In genomic region chr3:15099364-15100098, GRCh38 we compare ENCODE assay signal across 8 cellular contexts. TPM values are rescaled to one million over a fixed set of nuclear protein-coding genes. Genes with fewer than 3 reads are reported as not detected.
DNase-seq lines count a peak whose midpoint lies in the region; ATAC-seq and TF ChIP-seq lines count a peak whose summit lies in the region.

No MANE protein-coding gene starts in this region.

- H2AFZ ChIP-seq in ACC112 (ENCODE audit: low read length, unreplicated experiment): peak overlapping the region; percentile 86

- TF ChIP-seq CTCF in ascending aorta (IDR thresholded peaks at IDR 0.05) (no peak), stomach (IDR thresholded peaks at IDR 0.05) (no peak)

- peaks cover 2% of the 10 kb centered on the region for H3K27me3 Mint-ChIP-seq in IgD-negative memory B cell
- peaks cover 17 to 29% (median 27%) of the 10 kb centered on the region in 3 donors for H3K27me3 Mint-ChIP-seq in immature natural killer cell (ENCODE audit: low read depth in 3 of 3)

- intact Hi-C loops in ascending aorta (cut with DNase I) (loop anchor here (2.0 to 10.0 kb wide), 5 partner anchors 35 to 449 kb away; partner anchors contain the start of genes CAPN7, CCDC174, MRPS25 and NR2C2), stomach (cut with DNase I; ENCODE audit: low total_unique reads) (no loop called here)

- H3K9me3 ChIP-seq in ascending aorta (no peaks in the 10 kb centered on the region), stomach (no peaks in the 10 kb centered on the region)

- H3K79me2 ChIP-seq in ACC112 (ENCODE audit: control insufficient read depth, insufficient read depth, low read length, unreplicated experiment): peaks cover 21% of the 10 kb centered on the region

- H3K36me3 ChIP-seq in ACC112 (ENCODE audit: insufficient read depth, low read length) (no peaks in the 10 kb centered on the region; the same call in 1 of the 2 replicates), ascending aorta (peaks cover 0 to 17% of the 10 kb centered on the region in 2 donors), stomach (peaks cover 17 to 21% (median 19%) of the 10 kb centered on the region in 4 donors)

- DNase-seq in ascending aorta (ENCODE audit: low spot score in 2 of 2): no peak
- DNase-seq in immature natural killer cell: no peak
- no peak for DNase-seq in stomach
- DNase-seq in G401 (ENCODE audit: low spot score): no peak
- DNase-seq in NCI-H82 treated with DMSO at 0.1 percent for 48 hours (lab: John Stamatoyannopoulos, UW; ENCODE audit: unreplicated experiment): no peak

- H3K4me3 ChIP-seq in ACC112 (ENCODE audit: low read depth, low read length) (peak overlapping the region; percentile 98), ascending aorta (peak overlapping the region; percentile 88 to 93), stomach (peak overlapping the region; percentile 89 to 97 (median 93))

- peaks cover 15% of the 10 kb centered on the region for H3K4me1 ChIP-seq in ACC112 (ENCODE audit: control insufficient read depth, insufficient read depth, low read length, unreplicated experiment)
- peaks cover 0 to 39% of the 10 kb centered on the region in 2 donors for H3K4me1 ChIP-seq in ascending aorta
- H3K4me1 ChIP-seq in stomach: peaks cover 16 to 59% (median 43%) of the 10 kb centered on the region in 4 donors

- WGBS in stomach, 5 donors: 13 to 17% (median 15%) methylated on average over 18 to 19 of the region's 19 CpGs

- peak overlapping the region; percentile 66 to 97 (median 76) for H3K27ac Mint-ChIP-seq in IgD-negative memory B cell
- peak overlapping the region; percentile 95 to 98 (median 98) for H3K27ac Mint-ChIP-seq in immature natural killer cell

- peak; percentile 9 for ATAC-seq in GM19397 (IDR thresholded peaks at IDR 0.05; ENCODE audit: unreplicated experiment)

- H3K27ac ChIP-seq in ACC112 (ENCODE audit: low read depth, low read length) (peak overlapping the region; percentile 8; the same call in 1 of the 2 replicates), ascending aorta (peak overlapping the region; percentile 91), stomach (peak overlapping the region; percentile 86 to 92 (median 89))

- no peak for TF ChIP-seq EP300 in stomach (IDR thresholded peaks at IDR 0.05)

- in situ Hi-C loops in G401 (cut with HindIII; ENCODE audit: low sequenced_read_pairs): no loop called here

- H3K4me1 Mint-ChIP-seq in IgD-negative memory B cell (peaks cover 9 to 23% (median 19%) of the 10 kb centered on the region in 3 donors), immature natural killer cell (peaks cover 25 to 38% of the 10 kb centered on the region in 2 donors)

- H3K36me3 Mint-ChIP-seq in IgD-negative memory B cell (no peaks in the 10 kb centered on the region), immature natural killer cell (peaks cover 0 to 15% (median 5%) of the 10 kb centered on the region in 3 donors)

- peak overlapping the region; percentile 84 to 100 (median 96) for H3K4me3 Mint-ChIP-seq in IgD-negative memory B cell
- H3K4me3 Mint-ChIP-seq in immature natural killer cell: peak overlapping the region; percentile 88 to 95 (median 91)

- no peak for TF ChIP-seq POLR2A in stomach (IDR thresholded peaks at IDR 0.05)

- H3K9me3 Mint-ChIP-seq in IgD-negative memory B cell (no peaks in the 10 kb centered on the region), immature natural killer cell (no peaks in the 10 kb centered on the region)

- no peaks in the 10 kb centered on the region for H3K27me3 ChIP-seq in ACC112 (ENCODE audit: insufficient read depth, low read length)
- no peaks in the 10 kb centered on the region for H3K27me3 ChIP-seq in ascending aorta
- H3K27me3 ChIP-seq in stomach: no peaks in the 10 kb centered on the region

RNA-seq across cellular contexts. Expression of gene RBSN, which starts 0.6 kb away (rescaled TPM):
- polyA plus RNA-seq in IgD-negative memory B cell: 18.2 TPM
- 17.2 TPM for total RNA-seq in ascending aorta
- 10 to 100 TPM in 2 of 3 donors, 1 to 10 TPM in 1; 3.6 to 16.3 (median 11.1) TPM for polyA plus RNA-seq in immature natural killer cell
- total RNA-seq in stomach: 100 to 1,000 TPM in 1 of 5 donors, 10 to 100 TPM in 3, 1 to 10 TPM in 1; 4.3 to 127 (median 26.6) TPM
- polyA plus RNA-seq in stomach: 1 to 10 TPM; 5.9 to 8.5 (median 7.9) TPM
- total RNA-seq in G401 (2014; rRNA removed; shearing (Covaris generic)): 21.7 and 23.3 TPM in 2 replicates

RNA-seq across cellular contexts. Expression of gene MRPS25, which starts 34.4 kb away (rescaled TPM):
- polyA plus RNA-seq in IgD-negative memory B cell: 29.2 TPM
- total RNA-seq in ascending aorta: 8.1 TPM
- polyA plus RNA-seq in immature natural killer cell: 10 to 100 TPM; 11.0 to 20.9 (median 15.7) TPM
- total RNA-seq in stomach: 100 to 1,000 TPM in 1 of 5 donors, 10 to 100 TPM in 4; 13.9 to 126 (median 24.9) TPM
- polyA plus RNA-seq in stomach: 10 to 100 TPM; 17.7 to 51.9 (median 38.3) TPM
- total RNA-seq in G401 (2014; rRNA removed; shearing (Covaris generic)): 29.8 and 46.4 TPM in 2 replicates

Comparison
In these comparisons a context has a peak if more than half of its experiments do, and no peak if none do; other contexts are left out.
1. H3K27ac ChIP-seq: peak in every context shown above with its lines; median percentile 91 in ascending aorta; 89 in stomach; 8 in ACC112.